In the genomic region with DNA sequence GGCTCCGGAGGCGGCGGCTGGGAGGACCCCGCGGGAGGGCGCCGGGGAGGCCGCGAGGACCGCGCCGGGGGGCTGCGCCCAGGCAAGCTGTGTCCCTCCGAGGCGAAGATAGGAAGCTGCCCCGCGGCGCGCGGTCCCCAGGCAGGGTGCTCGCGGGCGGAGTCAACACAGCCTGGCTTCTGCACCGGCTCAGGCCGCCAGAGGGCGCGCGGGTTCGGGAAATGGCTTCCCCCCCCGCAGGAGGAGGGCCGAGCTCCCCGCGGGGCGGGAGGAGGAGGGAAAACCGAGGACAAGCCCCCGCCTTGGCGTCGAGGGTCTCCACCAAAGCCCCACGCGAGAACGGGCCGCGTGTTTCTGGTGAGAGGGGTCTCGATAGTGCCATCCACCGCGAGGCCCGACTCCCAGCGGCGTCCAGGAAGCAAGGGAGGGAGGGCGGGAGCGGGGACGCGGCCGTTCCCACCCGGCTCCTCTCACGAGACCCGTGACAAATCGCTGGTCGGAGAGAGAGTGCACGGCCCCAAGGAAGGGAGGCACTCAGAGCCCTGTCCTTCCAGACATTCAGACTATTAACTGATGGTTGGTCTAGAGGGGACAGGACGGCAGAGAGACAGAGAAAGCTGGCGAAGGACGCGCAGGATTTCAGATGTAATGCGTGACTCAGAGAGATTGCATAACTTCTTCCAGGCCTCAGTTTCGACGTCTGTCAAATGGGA, we compare ENCODE assay signal across 8 cellular contexts.
DNase-seq lines count a peak whose midpoint lies in the region; ATAC-seq and TF ChIP-seq lines count a peak whose summit lies in the region.

No MANE protein-coding gene starts in this region.

- no peaks in the 10 kb centered on the region for H4K20me1 ChIP-seq in PC-3 (ENCODE audit: low read length)

- POLR2A ChIA-PET in PC-3 (lab: Charles Lee; ENCODE audit: unreplicated experiment) = no interaction called here

- H3K9me3 Mint-ChIP-seq in activated T-cell treated with anti-CD3 and anti-CD28 coated beads, Interleukin-2, amount 50 U/mL, for 72 hours = no peaks in the 10 kb centered on the region
- no peaks in the 10 kb centered on the region for H3K9me3 Mint-ChIP-seq in nephron

- peak overlapping the region; percentile 73 for H3K4me3 ChIP-seq in PC-3 (ENCODE audit: low read length)

- peak; percentile 91 for ATAC-seq in GM19467 (IDR thresholded peaks at IDR 0.05; ENCODE audit: unreplicated experiment)
- peak; percentile 96 for ATAC-seq in PC-3
- ATAC-seq in activated T-cell treated with anti-CD3 and anti-CD28 coated beads, Interleukin-2, amount 50 U/mL, for 72 hours (replicated peaks in 1 of 2) = peak; percentile 97 to 98

- no peak overlapping the region for H3K27ac ChIP-seq in PC-3 (ENCODE audit: low read length)

- H3K9ac ChIP-seq in PC-3 (ENCODE audit: low read length) = peak overlapping the region; percentile 62

- no peaks in the 10 kb centered on the region for H3K36me3 ChIP-seq in PC-3 (ENCODE audit: low read depth, low read length)

- TF ChIP-seq CTCF in PC-3 (conservative IDR thresholded peaks at IDR 0.05; ENCODE audit: low read depth, low read length) (peak; percentile 73), nephron (IDR thresholded peaks at IDR 0.05; ENCODE audit: unreplicated experiment in 3 of 3) (peak; percentile 89 to 97 (median 97))

- CTCF ChIA-PET in PC-3 (lab: Charles Lee) = interaction anchor here (0.7 to 1.0 kb wide), 5 partner anchors 14 to 1127 kb away, joined by 3 to 9 read pairs (median 4); a partner anchor contains a TSS

- no peak overlapping the region for H3K27ac Mint-ChIP-seq in activated T-cell treated with anti-CD3 and anti-CD28 coated beads, Interleukin-2, amount 50 U/mL, for 72 hours
- H3K27ac Mint-ChIP-seq in nephron = no peak overlapping the region

- H3K27me3 ChIP-seq in PC-3 (ENCODE audit: low read length) = no peaks in the 10 kb centered on the region

- DNase-seq in DMS 273 (lab: John Stamatoyannopoulos, UW; ENCODE audit: unreplicated experiment) (peak; percentile 93), HK-2 (ENCODE audit: unreplicated experiment) (peak; percentile 91), PC-3 (peak; percentile 75), fibroblast of peridontal ligament (ENCODE audit: extremely low read depth) (peak; percentile 61)
- peak; percentile 91 to 94 for DNase-seq in activated T-cell treated with anti-CD3 and anti-CD28 coated beads, Interleukin-2, amount 50 U/mL, for 72 hours
- DNase-seq in stimulated activated naive CD4-positive, alpha-beta T cell treated with Interleukin-2 at 50 U/mL for 16 hours (lab: John Stamatoyannopoulos, UW) = peak; percentile 87

- peak overlapping the region; percentile 82 for H3K4me3 Mint-ChIP-seq in activated T-cell treated with anti-CD3 and anti-CD28 coated beads, Interleukin-2, amount 50 U/mL, for 72 hours
- H3K4me3 Mint-ChIP-seq in nephron = peak overlapping the region in 2 of 3 experiments; percentile 79 to 83

- no peaks in the 10 kb centered on the region for H3K9me2 ChIP-seq in PC-3 (replicated peaks; ENCODE audit: low read length)

- no peaks in the 10 kb centered on the region for H3K4me1 Mint-ChIP-seq in activated T-cell treated with anti-CD3 and anti-CD28 coated beads, Interleukin-2, amount 50 U/mL, for 72 hours (ENCODE audit: low read depth)
- H3K4me1 Mint-ChIP-seq in nephron = no peaks in the 10 kb centered on the region

- intact Hi-C loops in PC-3 (cut with micrococcal nuclease) = loop anchor here (2.0 to 5.0 kb wide), 2 partner anchors 104 to 1127 kb away; a partner anchor contains a TSS

- peaks cover 20% of the 10 kb centered on the region for H3K27me3 Mint-ChIP-seq in activated T-cell treated with anti-CD3 and anti-CD28 coated beads, Interleukin-2, amount 50 U/mL, for 72 hours (ENCODE audit: low read depth)
- H3K27me3 Mint-ChIP-seq in nephron (ENCODE audit: low read depth) = peaks cover 17% of the 10 kb centered on the region

- no peaks in the 10 kb centered on the region for H3K36me3 Mint-ChIP-seq in activated T-cell treated with anti-CD3 and anti-CD28 coated beads, Interleukin-2, amount 50 U/mL, for 72 hours (ENCODE audit: insufficient read depth in 2 of 2)
- no peaks in the 10 kb centered on the region for H3K36me3 Mint-ChIP-seq in nephron (ENCODE audit: low read depth)

- H3F3A ChIP-seq in PC-3 (ENCODE audit: low read length, unreplicated experiment) = no peaks in the 10 kb centered on the region

- H2AFZ ChIP-seq in PC-3 (ENCODE audit: low read length) = peak overlapping the region; percentile 95

- peak overlapping the region; percentile 84 for H3K4me2 ChIP-seq in PC-3 (ENCODE audit: low read length)

- no peaks in the 10 kb centered on the region for H3K9me3 ChIP-seq in PC-3 (ENCODE audit: low read length)

- H3K4me1 ChIP-seq in PC-3 (ENCODE audit: insufficient read depth, low read length) = no peaks in the 10 kb centered on the region

- BruUV-seq in PC-3 (replicated peaks; lab: Mats Ljungman, UMichigan) = no TSS peak

- H3K79me2 ChIP-seq in PC-3 (ENCODE audit: low read length) = no peaks in the 10 kb centered on the region
